ENCODE assay signal across 22 cellular contexts in genomic region chr1:247043406-247043805, GRCh38. TPM values are rescaled to one million over a fixed set of nuclear protein-coding genes. Genes with fewer than 3 reads are reported as not detected.
DNase-seq lines count a peak whose midpoint lies in the region; ATAC-seq and TF ChIP-seq lines count a peak whose summit lies in the region.
"Had no signal": no experiment of that assay in that cellular context is flagged by ENCODE, and none has a peak within 500 bp of the region (broad histone marks: within the 10 kb centered on the region; RNA-seq: fewer than 3 reads in every experiment).

No MANE protein-coding gene starts in this region.

- H3K9me3 Mint-ChIP-seq in endodermal cell = peaks cover 98% of the 10 kb centered on the region
- peaks cover 6 to 15% of the 10 kb centered on the region in 2 donors for H3K9me3 Mint-ChIP-seq in effector memory CD8-positive, alpha-beta T cell
- peaks cover 41 to 92% (median 77%) of the 10 kb centered on the region in 7 donors for H3K9me3 Mint-ChIP-seq in CD14-positive monocyte

- H3K4me3 ChIP-seq in BE2C (ENCODE audit: low read depth, low read length) = no peak overlapping the region
- no peak overlapping the region for H3K4me3 ChIP-seq in Loucy (ENCODE audit: low read length, poor library complexity, severe bottlenecking)
- peak overlapping the region; percentile 42 for H3K4me3 ChIP-seq in endodermal cell (ENCODE audit: low read length)
- H3K4me3 ChIP-seq in body of pancreas = no peak overlapping the region
- H3K4me3 ChIP-seq: A549, BLaER1, SJSA1 had no signal

- 93 to 100% methylated on average over 4 to 5 of the region's 5 CpGs for WGBS in endodermal cell (ENCODE audit: insufficient coverage in 1 of 2, insufficient read length in 1 of 2), 2 experiments
- WGBS in body of pancreas, 2 donors = 83 to 86% methylated on average over 5 of the region's 5 CpGs

- intact Hi-C loops in body of pancreas (cut with DNase I) (no loop called here), CD14-positive monocyte (cut with micrococcal nuclease) (no loop called here)

- H3K4me2 ChIP-seq in Loucy (ENCODE audit: low read depth, low read length, poor library complexity, severe bottlenecking) = no peak overlapping the region
- H3K4me2 ChIP-seq: A549, BLaER1 had no signal

- H3K36me3 Mint-ChIP-seq in endodermal cell (ENCODE audit: low read depth) (peaks cover 86% of the 10 kb centered on the region), CD14-positive monocyte (peaks cover 5 to 17% of the 10 kb centered on the region in 2 donors)
- H3K36me3 Mint-ChIP-seq in effector memory CD8-positive, alpha-beta T cell (ENCODE audit: insufficient read depth) = no peaks in the 10 kb centered on the region

- no peak overlapping the region for H2AFZ ChIP-seq in Loucy (ENCODE audit: low read length)

- no peaks in the 10 kb centered on the region for H3K9me2 ChIP-seq in Loucy (replicated peaks; ENCODE audit: low read depth, low read length)

- H3K4me3 Mint-ChIP-seq in endodermal cell (no peak overlapping the region), CD14-positive monocyte (no peak overlapping the region)
- H3K4me3 Mint-ChIP-seq in effector memory CD8-positive, alpha-beta T cell = no peak overlapping the region
- H3K4me3 Mint-ChIP-seq: CD8-positive, alpha-beta T cell; IgD-negative memory B cell had no signal

- ATAC-seq in HG02571 (IDR thresholded peaks at IDR 0.05; ENCODE audit: unreplicated experiment) = no peak
- ATAC-seq in body of pancreas = no peak
- ATAC-seq in effector memory CD8-positive, alpha-beta T cell (replicated peaks) = no peak
- ATAC-seq: A549; CD8-positive, alpha-beta T cell; Panc1 had no signal

- H3K36me3 ChIP-seq in BE2C (peaks cover 7% of the 10 kb centered on the region), Loucy (ENCODE audit: insufficient read depth, low read length) (peaks cover 19% of the 10 kb centered on the region), endodermal cell (ENCODE audit: control insufficient read depth, insufficient read depth, low read length) (peaks cover 14% of the 10 kb centered on the region), body of pancreas (replicated peaks in 1 of 2; ENCODE audit: insufficient read depth in 1 of 2, low read depth in 2 of 2) (peaks cover under 1 to 2% of the 10 kb centered on the region in 2 donors)

- TF ChIP-seq CTCF in BE2C (IDR thresholded peaks at IDR 0.05; ENCODE audit: low read depth, low read length) = peak; percentile 14; the same call in 1 of the 2 replicates
- TF ChIP-seq CTCF in Loucy (conservative IDR thresholded peaks at IDR 0.05; ENCODE audit: low read length) = 0 out of 2 replicates have a peak, but pooled peaks have one; percentile 20
- TF ChIP-seq CTCF in endodermal cell (conservative IDR thresholded peaks at IDR 0.05) = no peak
- TF ChIP-seq CTCF in body of pancreas (IDR thresholded peaks at IDR 0.05) = no peak
- no peak for TF ChIP-seq CTCF in CD14-positive monocyte (IDR thresholded peaks at IDR 0.05)

- H3K4me1 ChIP-seq in BE2C = no peaks in the 10 kb centered on the region
- H3K4me1 ChIP-seq in Loucy (ENCODE audit: insufficient read depth, low read length, poor library complexity, severe bottlenecking) = no peaks in the 10 kb centered on the region
- H3K4me1 ChIP-seq in endodermal cell (ENCODE audit: control insufficient read depth, insufficient read depth, low read length) = no peaks in the 10 kb centered on the region
- no peaks in the 10 kb centered on the region for H3K4me1 ChIP-seq in body of pancreas
- H3K4me1 ChIP-seq: A549, BLaER1, SJSA1 had no signal

- TF ChIP-seq POLR2A in body of pancreas (IDR thresholded peaks at IDR 0.05) = no peak

- no peak overlapping the region for H3K9ac ChIP-seq in Loucy (ENCODE audit: low read depth, low read length, poor library complexity, severe bottlenecking)
- H3K9ac ChIP-seq in endodermal cell (ENCODE audit: extremely low read depth, low read length, poor library complexity, severe bottlenecking) = no peak overlapping the region
- H3K9ac ChIP-seq: BLaER1 had no signal

- H3K27me3 ChIP-seq in BE2C (no peaks in the 10 kb centered on the region), Loucy (ENCODE audit: insufficient read depth, low read length, poor library complexity, severe bottlenecking) (peaks cover under 1% of the 10 kb centered on the region), endodermal cell (ENCODE audit: control insufficient read depth, insufficient read depth, low read length, poor library complexity, severe bottlenecking) (no peaks in the 10 kb centered on the region), body of pancreas (no peaks in the 10 kb centered on the region)
- H3K27me3 ChIP-seq: BLaER1, SJSA1 had no signal

- H3K9me3 ChIP-seq in BE2C = peaks cover 5% of the 10 kb centered on the region
- peaks cover 33% of the 10 kb centered on the region; the same call in 1 of the 2 replicates for H3K9me3 ChIP-seq in Loucy (ENCODE audit: insufficient read depth, low read depth, low read length)
- H3K9me3 ChIP-seq in endodermal cell (ENCODE audit: control insufficient read depth, low read length) = peaks cover 99% of the 10 kb centered on the region
- H3K9me3 ChIP-seq in body of pancreas = peaks cover 0 to 49% (median 0%) of the 10 kb centered on the region in 3 donors

- no peaks in the 10 kb centered on the region for H4K20me1 ChIP-seq in Loucy (ENCODE audit: insufficient read depth, low read length, poor library complexity, severe bottlenecking)

- H3K27ac Mint-ChIP-seq in endodermal cell = no peak overlapping the region
- no peak overlapping the region for H3K27ac Mint-ChIP-seq in effector memory CD8-positive, alpha-beta T cell
- no peak overlapping the region for H3K27ac Mint-ChIP-seq in CD14-positive monocyte
- H3K27ac Mint-ChIP-seq: CD8-positive, alpha-beta T cell; IgD-negative memory B cell had no signal

- H3K4me1 Mint-ChIP-seq in endodermal cell (no peaks in the 10 kb centered on the region), CD14-positive monocyte (no peaks in the 10 kb centered on the region)
- H3K4me1 Mint-ChIP-seq in effector memory CD8-positive, alpha-beta T cell (ENCODE audit: low read depth in 2 of 2) = no peaks in the 10 kb centered on the region

- H3F3A ChIP-seq in Loucy (ENCODE audit: low read depth) = no peaks in the 10 kb centered on the region

- peaks cover 43% of the 10 kb centered on the region for H3K79me2 ChIP-seq in Loucy (ENCODE audit: insufficient read depth, low read length)

- DNase-seq in BE2C (no peak), endodermal cell (no peak), midbrain (lab: John Stamatoyannopoulos, UW) (peak; percentile 6), body of pancreas (no peak), CD14-positive monocyte (ENCODE audit: low spot score) (no peak)
- DNase-seq in effector memory CD8-positive, alpha-beta T cell = no peak
- DNase-seq: Calu3; CD8-positive, alpha-beta T cell; H7; Kasumi-1; NCI-H1092 treated with DMSO at 0.1 percent for 48 hours; NCI-H2081; NCI-H2171 treated with DMSO at 0.1 percent for 48 hours; NCI-H446; NCI-H69 had no signal

- H3K27ac ChIP-seq in endodermal cell (ENCODE audit: low read depth, low read length) (no peak overlapping the region), body of pancreas (no peak overlapping the region)
- H3K27ac ChIP-seq: A549, BLaER1, SJSA1 had no signal

- no peaks in the 10 kb centered on the region for H3K27me3 Mint-ChIP-seq in endodermal cell (ENCODE audit: insufficient read depth)
- no peaks in the 10 kb centered on the region for H3K27me3 Mint-ChIP-seq in effector memory CD8-positive, alpha-beta T cell
- H3K27me3 Mint-ChIP-seq in CD14-positive monocyte (ENCODE audit: low read depth in 3 of 3) = peaks cover 0 to 1% (median 0%) of the 10 kb centered on the region in 3 donors
- H3K27me3 Mint-ChIP-seq: IgD-negative memory B cell had no signal

RNA-seq across cellular contexts. Expression of gene ZNF670, which starts 35.2 kb away (rescaled TPM):
- 3.8 TPM for polyA plus RNA-seq in BE2C (2012; ENCODE audit: insufficient read depth, insufficient read length, low read depth)
- 10 to 100 TPM; 10.9 to 15.7 TPM for total RNA-seq in endodermal cell
- polyA plus RNA-seq in endodermal cell (2013, experiment 1 of 2) = 14.0 TPM
- polyA plus RNA-seq in endodermal cell (2013, experiment 2 of 2) = 13.1 TPM
- total RNA-seq in body of pancreas = 1 to 10 TPM; 1.3 to 2.3 TPM
- 1 to 10 TPM in 1 of 2 donors, under 1 TPM in 1; 0.44 to 1.3 TPM for polyA plus RNA-seq in CD14-positive monocyte

RNA-seq across cellular contexts. Expression of gene ZNF695, which starts 35.5 kb away (rescaled TPM):
- 1.3 TPM for polyA plus RNA-seq in BE2C (2012; ENCODE audit: insufficient read depth, insufficient read length, low read depth)
- total RNA-seq in endodermal cell (10 to 100 TPM; 16.4 to 22.6 TPM), body of pancreas (not detected)
- polyA plus RNA-seq in endodermal cell (2013, experiment 1 of 2) = 11.0 TPM
- 11.6 TPM for polyA plus RNA-seq in endodermal cell (2013, experiment 2 of 2)
- polyA plus RNA-seq in CD14-positive monocyte = under 1 TPM in 1 of 2 donors, not detected in 1; 0.18 TPM
- total RNA-seq: CD8-positive, alpha-beta T cell had no signal

Comparison
In these comparisons a context has a peak if more than half of its experiments do, and no peak if none do; other contexts are left out.
1. CTCF ChIP-seq: peak in BE2C (single experiment) and Loucy (single experiment); none in endodermal cell (single experiment), body of pancreas (0 of 7) and CD14-positive monocyte (single experiment).
2. RNA of gene ZNF695, which starts 35.5 kb away (total RNA-seq): 16.4 to 22.6 TPM in endodermal cell; not detected in body of pancreas; every median in the first group is over 10 times any median in the second.